ENCODE assay signal across 20 cellular contexts in genomic region chr17:57543230-57543629, GRCh38.
DNase-seq lines count a peak whose midpoint lies in the region; ATAC-seq, FAIRE-seq and TF ChIP-seq lines count a peak whose summit lies in the region.
"Had no signal": no experiment of that assay in that cellular context is flagged by ENCODE, and none has a peak within 500 bp of the region (broad histone marks: within the 10 kb centered on the region; RNA-seq: fewer than 3 reads in every experiment).

No MANE protein-coding gene starts in this region.

- H3K27ac Mint-ChIP-seq in activated T-cell treated with anti-CD3 and anti-CD28 coated beads, Interleukin-2, amount 50 U/mL, for 72 hours = peak overlapping the region; percentile 20
- peak overlapping the region in 5 of 6 donors; percentile 14 to 80 (median 36) for H3K27ac Mint-ChIP-seq in naive B cell
- H3K27ac Mint-ChIP-seq: HFFc6 had no signal

- TF ChIP-seq CTCF in VCaP (conservative IDR thresholded peaks at IDR 0.05) = no peak

- no peaks in the 10 kb centered on the region for H3K27me3 Mint-ChIP-seq in activated T-cell treated with anti-CD3 and anti-CD28 coated beads, Interleukin-2, amount 50 U/mL, for 72 hours (ENCODE audit: low read depth)
- no peaks in the 10 kb centered on the region for H3K27me3 Mint-ChIP-seq in naive B cell

- H3K9me3 Mint-ChIP-seq in activated T-cell treated with anti-CD3 and anti-CD28 coated beads, Interleukin-2, amount 50 U/mL, for 72 hours = no peaks in the 10 kb centered on the region
- peaks cover 0 to 6% (median 0%) of the 10 kb centered on the region in 7 donors for H3K9me3 Mint-ChIP-seq in naive B cell
- H3K9me3 Mint-ChIP-seq: HFFc6 had no signal

- H3K4me1 Mint-ChIP-seq in activated T-cell treated with anti-CD3 and anti-CD28 coated beads, Interleukin-2, amount 50 U/mL, for 72 hours (ENCODE audit: low read depth) = peaks cover 35% of the 10 kb centered on the region
- peaks cover 40 to 65% (median 58%) of the 10 kb centered on the region in 3 donors for H3K4me1 Mint-ChIP-seq in naive B cell

- ATAC-seq in activated T-cell treated with anti-CD3 and anti-CD28 coated beads, Interleukin-2, amount 50 U/mL, for 72 hours (replicated peaks in 1 of 2) = no peak
- no peak for ATAC-seq in naive B cell (ENCODE audit: low read depth in 2 of 2)
- no peak for ATAC-seq in HG03045 (IDR thresholded peaks at IDR 0.05; ENCODE audit: unreplicated experiment)
- no peak for ATAC-seq in HG02840 (IDR thresholded peaks at IDR 0.05; ENCODE audit: low FRiP score, unreplicated experiment)
- ATAC-seq: K562, Right ventricle myocardium inferior had no signal

- no peak for DNase-seq in activated T-cell treated with anti-CD3 and anti-CD28 coated beads, Interleukin-2, amount 50 U/mL, for 72 hours
- DNase-seq in activated T-cell treated with anti-CD3 and anti-CD28 coated beads, Interleukin-2, amount 50 U/mL, for 48 hours = no peak
- DNase-seq in naive B cell (no peak), frontal cortex (ENCODE audit: low spot score in 2 of 2) (no peak), dermis blood vessel endothelial cell (no peak)
- DNase-seq: EL, HFFc6, NCI-H1092, NCI-H2081 treated with DMSO at 0.1 percent for 48 hours, NCI-H510A, NCI-H774, Peyer's patch had no signal

- no peak overlapping the region for H3K4me3 Mint-ChIP-seq in activated T-cell treated with anti-CD3 and anti-CD28 coated beads, Interleukin-2, amount 50 U/mL, for 72 hours
- no peak overlapping the region for H3K4me3 Mint-ChIP-seq in naive B cell
- H3K4me3 Mint-ChIP-seq: HFFc6 had no signal

- H3K27ac ChIP-seq in VCaP = peak overlapping the region; percentile 49; the same call in 1 of the 2 replicates
- H3K27ac ChIP-seq: 22Rv1, C4-2B, Peyer's patch had no signal

- FAIRE-seq in frontal cortex (lab: Jason Lieb, UNC) = no peak
- FAIRE-seq: GM19239, K562 had no signal

- no peaks in the 10 kb centered on the region for H3K36me3 Mint-ChIP-seq in activated T-cell treated with anti-CD3 and anti-CD28 coated beads, Interleukin-2, amount 50 U/mL, for 72 hours (ENCODE audit: insufficient read depth in 2 of 2)
- no peaks in the 10 kb centered on the region for H3K36me3 Mint-ChIP-seq in naive B cell
